In the genomic region with DNA sequence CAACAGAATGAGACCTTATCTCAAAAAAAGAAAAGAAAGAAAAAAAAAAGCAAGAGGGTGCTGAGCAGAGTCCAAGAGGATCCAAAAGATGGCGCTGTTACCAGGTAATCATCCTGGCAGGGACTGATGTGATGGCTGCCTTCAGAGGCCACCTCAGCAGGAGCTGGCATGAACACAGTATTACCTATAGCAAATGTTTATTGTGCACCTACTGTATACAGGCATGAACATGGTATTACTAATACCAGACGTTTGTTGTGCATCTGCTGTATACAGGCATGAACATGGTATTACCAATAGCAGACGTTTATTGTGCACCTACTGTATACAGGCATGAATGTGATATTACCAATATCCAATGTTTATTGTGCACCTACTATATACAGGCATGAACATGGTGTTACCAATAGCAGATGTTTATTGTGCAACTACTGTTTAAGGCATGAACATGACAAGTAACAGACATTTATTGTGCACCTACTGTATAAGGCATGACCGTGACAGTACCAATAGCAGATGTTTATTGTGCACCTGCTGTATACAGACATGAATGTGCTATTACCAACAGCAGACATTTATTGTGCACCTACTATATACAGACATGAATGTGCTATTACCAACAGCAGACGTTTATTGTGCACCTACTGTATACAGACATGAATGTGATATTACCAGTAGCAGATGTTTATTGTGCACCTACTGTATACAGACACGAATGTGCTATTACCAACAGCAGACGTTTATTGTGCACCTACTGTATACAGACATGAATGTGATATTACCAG, we compare ENCODE assay signal across 8 cellular contexts.
DNase-seq lines count a peak whose midpoint lies in the region; ATAC-seq, FAIRE-seq and TF ChIP-seq lines count a peak whose summit lies in the region.

No MANE protein-coding gene starts in this region.

- in situ Hi-C loops in gastrocnemius medialis (cut with MboI; ENCODE audit: low sequenced_read_pairs in 4 of 4): no loop called here

- intact Hi-C loops in gastrocnemius medialis (cut with DNase I; ENCODE audit: low total_unique reads): no loop called here

- CTCF ChIA-PET in A549 (lab: Yijun Ruan, JAX) (interaction anchor here (0.6 to 3.2 kb wide), 9 partner anchors 10 to 835 kb away, joined by 3 to 16 read pairs (median 3); no protein-coding TSS in a partner anchor), GM10248 (lab: Yijun Ruan, JAX) (interaction anchor here (1.8 kb wide), 1 partner anchor 11 kb away, joined by 12 read pairs; no protein-coding TSS in a partner anchor)

- POLR2A ChIA-PET in A549 (lab: Yijun Ruan, JAX): no interaction called here
- POLR2A ChIA-PET in GM10248 (lab: Yijun Ruan, JAX): no interaction called here

- no peaks in the 10 kb centered on the region for H3K4me1 ChIP-seq in A549
- H3K4me1 ChIP-seq in gastrocnemius medialis: no peaks in the 10 kb centered on the region

- no peak overlapping the region for H3K4me2 ChIP-seq in A549

- H3K9me3 ChIP-seq in A549 (no peaks in the 10 kb centered on the region), gastrocnemius medialis (no peaks in the 10 kb centered on the region)

- FAIRE-seq in A549 (lab: Jason Lieb, UNC): no peak

- TF ChIP-seq POLR2A in A549 (IDR thresholded peaks at IDR 0.05; ENCODE audit: low read length) (no peak), gastrocnemius medialis (IDR thresholded peaks at IDR 0.05) (no peak)

- H3K27ac ChIP-seq in A549 (no peak overlapping the region), gastrocnemius medialis (no peak overlapping the region)

- H3K27me3 ChIP-seq in gastrocnemius medialis: no peaks in the 10 kb centered on the region

- TF ChIP-seq CTCF in A549 (IDR thresholded peaks at IDR 0.05): peak; percentile 43
- peak; percentile 25 for TF ChIP-seq CTCF in GM10248 (IDR thresholded peaks at IDR 0.05; ENCODE audit: control extremely low read depth, extremely low read depth, low read depth, missing control alignments)
- TF ChIP-seq CTCF in gastrocnemius medialis (IDR thresholded peaks at IDR 0.05 in 4 of 5, conservative IDR thresholded peaks at IDR 0.05 in 1 of 5): peak in 1 of 5 experiments; percentile 16

- peak in 1 of 2 experiments; percentile 38; a peak in 2 of 5 replicates for TF ChIP-seq RAD21 in A549 (conservative IDR thresholded peaks at IDR 0.05 in 1 of 2, IDR thresholded peaks at IDR 0.05 in 1 of 2)

- no peak overlapping the region for H3K4me3 ChIP-seq in A549
- H3K4me3 ChIP-seq in gastrocnemius medialis: no peak overlapping the region

- WGBS in A549 (ENCODE audit: missing lambda C conversion rate): 48% methylated on average over 7 of the region's 7 CpGs

- peak; percentile 74 to 90; a peak in 4 of 6 replicates for ATAC-seq in A549
- peak; percentile 30 for ATAC-seq in esophagus mucosa
- no peak for ATAC-seq in HG03565 (IDR thresholded peaks at IDR 0.05; ENCODE audit: unreplicated experiment)
- ATAC-seq in HG02642 (IDR thresholded peaks at IDR 0.05; ENCODE audit: poor library complexity, unreplicated experiment): no peak
- no peak for ATAC-seq in gastrocnemius medialis
- ATAC-seq in GM18909 (IDR thresholded peaks at IDR 0.05; ENCODE audit: poor library complexity, unreplicated experiment): no peak

- TF ChIP-seq EP300 in A549 (IDR thresholded peaks at IDR 0.05): no peak

- no peaks in the 10 kb centered on the region for H3K36me3 ChIP-seq in gastrocnemius medialis

- DNase-seq in A549 (ENCODE audit: low read depth in 1 of 2, low spot score in 1 of 2) (peak in 1 of 2 experiments; percentile 69), GM10248 (ENCODE audit: extremely low spot score) (no peak), NCI-H510A (lab: John Stamatoyannopoulos, UW) (peak; percentile 30), gastrocnemius medialis (no peak)

TF ChIP-seq in A549, 52 proteins besides CTCF, POLR2A, EP300 and RAD21:
- TF ChIP-seq RARB (CRISPR knock-in tag; IDR thresholded peaks at IDR 0.05): no peak
- 0 out of 2 replicates have a peak, but pooled peaks have one; percentile 20 for TF ChIP-seq KDM1A (IDR thresholded peaks at IDR 0.05; ENCODE audit: low read depth)

Comparison
In these comparisons a context has a peak if more than half of its experiments do, and no peak if none do; other contexts are left out.
1. ATAC-seq: peak in A549 (2 of 2) and esophagus mucosa (single experiment); none in HG03565 (single experiment), HG02642 (single experiment), gastrocnemius medialis (0 of 2) and GM18909 (single experiment).